In genomic region chr10:42769653-42770052, GRCh38 we compare ENCODE assay signal across 12 cellular contexts. TPM values are rescaled to one million over a fixed set of nuclear protein-coding genes. Genes with fewer than 3 reads are reported as not detected.
DNase-seq lines count a peak whose midpoint lies in the region; ATAC-seq and TF ChIP-seq lines count a peak whose summit lies in the region.
"Had no signal": no experiment of that assay in that cellular context is flagged by ENCODE, and none has a peak within 500 bp of the region (broad histone marks: within the 10 kb centered on the region; RNA-seq: fewer than 3 reads in every experiment).

No MANE protein-coding gene starts in this region.

- H3K27me3 ChIP-seq in MM.1S (replicated peaks; ENCODE audit: insufficient read depth, low read length) = no peaks in the 10 kb centered on the region
- H3K27me3 ChIP-seq in WERI-Rb-1 (ENCODE audit: insufficient read depth, low read depth, severe bottlenecking) = peaks cover 78% of the 10 kb centered on the region

- H3K4me1 ChIP-seq in MM.1S (ENCODE audit: low read length) = no peaks in the 10 kb centered on the region

- H3K9me2 ChIP-seq in MM.1S (replicated peaks; ENCODE audit: insufficient read depth, low read length) = no peaks in the 10 kb centered on the region

- H3K27ac ChIP-seq in MM.1S (ENCODE audit: low read length) (no peak overlapping the region), WERI-Rb-1 (no peak overlapping the region)

- no peaks in the 10 kb centered on the region for H3K9me3 ChIP-seq in MM.1S (replicated peaks; ENCODE audit: insufficient read depth, low read length)
- H3K9me3 ChIP-seq in WERI-Rb-1 (ENCODE audit: severe bottlenecking) = peaks cover 3% of the 10 kb centered on the region

- H3K9ac ChIP-seq in MM.1S (ENCODE audit: low read length) = no peak overlapping the region

- intact Hi-C loops in Right ventricle myocardium superior (cut with DNase I) = no loop called here
- intact Hi-C loops in cardiac septum (cut with DNase I) = no loop called here

- no peaks in the 10 kb centered on the region for H3K79me2 ChIP-seq in MM.1S (ENCODE audit: low read length)

- H3K36me3 ChIP-seq in MM.1S (replicated peaks; ENCODE audit: insufficient read depth, low read length) (no peaks in the 10 kb centered on the region), WERI-Rb-1 (no peaks in the 10 kb centered on the region)

- H3K4me2 ChIP-seq in MM.1S (ENCODE audit: low read depth, low read length) = peak overlapping the region; percentile 19; the same call in 1 of the 2 replicates

- TF ChIP-seq CTCF in MM.1S (IDR thresholded peaks at IDR 0.05; ENCODE audit: low read length) (no peak), WERI-Rb-1 (IDR thresholded peaks at IDR 0.05; ENCODE audit: low read depth, low read length) (no peak), GM20000 (IDR thresholded peaks at IDR 0.05; ENCODE audit: extremely low read depth, missing control alignments) (no peak)

- no peak for ATAC-seq in Right ventricle myocardium superior (ENCODE audit: poor library complexity)
- ATAC-seq: activated CD4-positive, CD25-positive, alpha-beta regulatory T cell treated with anti-CD3 and anti-CD28 coated beads, Interleukin-2, amount 50 U/mL, for 24 hours; left lobe of liver had no signal

- H3K4me3 ChIP-seq in MM.1S (ENCODE audit: low read length) (no peak overlapping the region), WERI-Rb-1 (ENCODE audit: low read depth, low read length) (no peak overlapping the region)

- no peak overlapping the region for H2AFZ ChIP-seq in MM.1S (ENCODE audit: low read length)

- no peaks in the 10 kb centered on the region for H3F3A ChIP-seq in MM.1S (ENCODE audit: insufficient read depth, low read length)

- peak; percentile 25 for DNase-seq in Right ventricle myocardium superior
- DNase-seq in cardiac septum (ENCODE audit: low spot score) = no peak
- DNase-seq in MM.1S = no peak
- peak; percentile 38 for DNase-seq in WERI-Rb-1
- no peak for DNase-seq in effector CD4-positive, alpha-beta T cell
- no peak for DNase-seq in activated naive CD4-positive, alpha-beta T cell (lab: John Stamatoyannopoulos, UW)
- DNase-seq in GM19240 (ENCODE audit: insufficient read length, low spot score) = no peak
- no peak for DNase-seq in GM20000 (ENCODE audit: low spot score)
- DNase-seq: EL; stimulated activated CD4-positive, alpha-beta T cell treated with anti-CD3 and anti-CD28 coated beads, Interleukin-2, amount 100 ng/mL, for 24 hours had no signal

- no peaks in the 10 kb centered on the region for H4K20me1 ChIP-seq in MM.1S (ENCODE audit: insufficient read depth, low read length)

RNA-seq across cellular contexts. Expression of gene BMS1, which starts 12.9 kb away (rescaled TPM):
- 13.4 TPM for total RNA-seq in Right ventricle myocardium superior
- total RNA-seq in cardiac septum = 13.4 TPM

Comparison
In these comparisons a context has a peak if more than half of its experiments do, and no peak if none do; other contexts are left out.
1. DNase-seq: peak in Right ventricle myocardium superior (single experiment) and WERI-Rb-1 (single experiment); none in cardiac septum (single experiment), MM.1S (single experiment), effector CD4-positive, alpha-beta T cell (single experiment), activated naive CD4-positive, alpha-beta T cell (0 of 4), GM19240 (single experiment) and GM20000 (single experiment).